9 cellular contexts compared by ENCODE assay signal in genomic region chr1:40042337-40042736, GRCh38. TPM values are rescaled to one million over a fixed set of nuclear protein-coding genes. Genes with fewer than 3 reads are reported as not detected.
A peak's percentile ranks its signal among the peaks of the same experiment; 100 is the strongest.
DNase-seq lines count a peak whose midpoint lies in the region; ATAC-seq and TF ChIP-seq lines count a peak whose summit lies in the region.
"Had no signal": no experiment of that assay in that cellular context is flagged by ENCODE, and none has a peak within 500 bp of the region (broad histone marks: within the 10 kb centered on the region; RNA-seq: fewer than 3 reads in every experiment).

No MANE protein-coding gene starts in this region.

- H3K9me2 ChIP-seq in Karpas-422 (replicated peaks; ENCODE audit: insufficient read depth, low read length), result no peaks in the 10 kb centered on the region

- H3K9ac ChIP-seq in Karpas-422 (ENCODE audit: low read length), result peak overlapping the region; percentile 92

- POLR2A ChIA-PET in naive thymus-derived CD4-positive, alpha-beta T cell (lab: Charles Lee), result interaction anchor here (0.9 to 17.8 kb wide), 3 partner anchors 8 to 22 kb away, joined by 3 to 306 read pairs (median 38); no protein-coding TSS in a partner anchor

- H3K9me3 ChIP-seq in Karpas-422 (ENCODE audit: low read length), result no peaks in the 10 kb centered on the region
- H3K9me3 ChIP-seq in naive thymus-derived CD4-positive, alpha-beta T cell (ENCODE audit: control insufficient read depth in 2 of 3, low read length in 3 of 3), result no peaks in the 10 kb centered on the region
- H3K9me3 ChIP-seq: ovary had no signal

- H3K27ac ChIP-seq in Karpas-422 (ENCODE audit: low read length), result no peak overlapping the region
- peak overlapping the region; percentile 91 for H3K27ac ChIP-seq in naive thymus-derived CD4-positive, alpha-beta T cell (ENCODE audit: low read depth, low read length)
- H3K27ac ChIP-seq: ovary had no signal

- H3K27me3 ChIP-seq in Karpas-422 (ENCODE audit: low read length), result no peaks in the 10 kb centered on the region
- H3K27me3 ChIP-seq in naive thymus-derived CD4-positive, alpha-beta T cell (ENCODE audit: control insufficient read depth in 2 of 2, insufficient read depth in 2 of 2, low read length in 2 of 2), result no peaks in the 10 kb centered on the region
- H3K27me3 ChIP-seq: ovary had no signal

- peaks cover 4% of the 10 kb centered on the region; the same call in 1 of the 2 replicates for H4K20me1 ChIP-seq in Karpas-422 (ENCODE audit: insufficient read depth, low read depth, low read length)

- DNase-seq in CD14-positive monocyte (ENCODE audit: low spot score) (no peak), Karpas-422 (no peak)
- DNase-seq in central memory CD8-positive, alpha-beta T cell (ENCODE audit: low spot score in 2 of 2), result no peak
- no peak for DNase-seq in naive thymus-derived CD4-positive, alpha-beta T cell
- DNase-seq: ovary had no signal

- H3K36me3 ChIP-seq in Karpas-422 (ENCODE audit: insufficient read depth, low read length), result peaks cover 12% of the 10 kb centered on the region; the same call in 1 of the 2 replicates
- peaks cover 0 to 8% (median 3%) of the 10 kb centered on the region in 3 experiments for H3K36me3 ChIP-seq in naive thymus-derived CD4-positive, alpha-beta T cell (ENCODE audit: control insufficient read depth in 2 of 3, insufficient read depth in 3 of 3, low read length in 3 of 3)
- H3K36me3 ChIP-seq: ovary had no signal

- H3K4me3 ChIP-seq in Karpas-422 (ENCODE audit: low read length), result peak overlapping the region; percentile 96; the same call in 1 of the 2 replicates
- peak overlapping the region; percentile 99 for H3K4me3 ChIP-seq in naive thymus-derived CD4-positive, alpha-beta T cell (ENCODE audit: low read length)

- H3K4me3 Mint-ChIP-seq in CD14-positive monocyte, result peak overlapping the region; percentile 94 to 99
- H3K4me3 Mint-ChIP-seq in central memory CD8-positive, alpha-beta T cell, result peak overlapping the region; percentile 76
- H3K4me3 Mint-ChIP-seq in naive thymus-derived CD4-positive, alpha-beta T cell, result peak overlapping the region; percentile 90 to 99 (median 98)

- no peak overlapping the region for H2AFZ ChIP-seq in Karpas-422 (ENCODE audit: low read length)

- H3K9me3 Mint-ChIP-seq in CD14-positive monocyte, result peaks cover 0 to 2% (median 0%) of the 10 kb centered on the region in 7 donors
- no peaks in the 10 kb centered on the region for H3K9me3 Mint-ChIP-seq in central memory CD8-positive, alpha-beta T cell
- H3K9me3 Mint-ChIP-seq in naive thymus-derived CD4-positive, alpha-beta T cell, result peaks cover 0 to 2% (median 0%) of the 10 kb centered on the region in 11 donors

- H3K4me1 ChIP-seq in Karpas-422 (ENCODE audit: low read length), result peaks cover 54% of the 10 kb centered on the region
- H3K4me1 ChIP-seq in naive thymus-derived CD4-positive, alpha-beta T cell (ENCODE audit: control insufficient read depth in 2 of 2, insufficient read depth in 2 of 2, low read length in 2 of 2), result peaks cover 49 to 66% of the 10 kb centered on the region in 2 donors

- H3K36me3 Mint-ChIP-seq in CD14-positive monocyte, result peaks cover 17 to 32% of the 10 kb centered on the region in 2 donors
- H3K36me3 Mint-ChIP-seq in central memory CD8-positive, alpha-beta T cell (ENCODE audit: insufficient read depth), result peaks cover 39% of the 10 kb centered on the region
- peaks cover 11 to 55% (median 25%) of the 10 kb centered on the region in 5 donors for H3K36me3 Mint-ChIP-seq in naive thymus-derived CD4-positive, alpha-beta T cell

- CTCF ChIA-PET in naive thymus-derived CD4-positive, alpha-beta T cell (lab: Charles Lee), result interaction anchor here (0.8 to 1.7 kb wide), 5 partner anchors 9 to 35 kb away, joined by 3 to 5 read pairs (median 4); no protein-coding TSS in a partner anchor

- H3K4me2 ChIP-seq in Karpas-422 (ENCODE audit: low read depth, low read length, poor library complexity, severe bottlenecking), result peak overlapping the region; percentile 87

- H3K27ac Mint-ChIP-seq in CD14-positive monocyte, result peak overlapping the region; percentile 71 to 99 (median 88)
- peak overlapping the region; percentile 96 for H3K27ac Mint-ChIP-seq in central memory CD8-positive, alpha-beta T cell (ENCODE audit: low read depth)
- peak overlapping the region; percentile 51 to 97 (median 94) for H3K27ac Mint-ChIP-seq in naive thymus-derived CD4-positive, alpha-beta T cell

- peaks cover 78% of the 10 kb centered on the region for H3K4me1 Mint-ChIP-seq in CD14-positive monocyte
- H3K4me1 Mint-ChIP-seq in central memory CD8-positive, alpha-beta T cell, result peaks cover 79% of the 10 kb centered on the region
- peaks cover 60 to 81% (median 70%) of the 10 kb centered on the region in 7 donors for H3K4me1 Mint-ChIP-seq in naive thymus-derived CD4-positive, alpha-beta T cell

- intact Hi-C loops in CD14-positive monocyte (cut with micrococcal nuclease), result loop anchor here in 1 of 2 donors (5.0 kb wide), 1 partner anchor 35 kb away; no protein-coding TSS in a partner anchor
- intact Hi-C loops in naive thymus-derived CD4-positive, alpha-beta T cell (cut with micrococcal nuclease), result loop anchor here (5.0 kb wide), 4 partner anchors 330 to 935 kb away; partner anchors contain the start of genes CTPS1 (in 1 of the 2), NFYC (in 1 of the 2) and SMAP2 (in 1 of the 2)

- H3K27me3 Mint-ChIP-seq in CD14-positive monocyte (ENCODE audit: low read depth in 3 of 3), result peaks cover 0 to 4% (median 1%) of the 10 kb centered on the region in 3 donors
- no peaks in the 10 kb centered on the region for H3K27me3 Mint-ChIP-seq in central memory CD8-positive, alpha-beta T cell
- no peaks in the 10 kb centered on the region for H3K27me3 Mint-ChIP-seq in naive thymus-derived CD4-positive, alpha-beta T cell

- H3K79me2 ChIP-seq in Karpas-422 (ENCODE audit: low read length), result peaks cover 67% of the 10 kb centered on the region

- no peak for TF ChIP-seq CTCF in CD14-positive monocyte (IDR thresholded peaks at IDR 0.05)

- no peak for ATAC-seq in central memory CD8-positive, alpha-beta T cell (replicated peaks; ENCODE audit: extremely low read depth, poor library complexity, severe bottlenecking)
- no peak for ATAC-seq in naive thymus-derived CD4-positive, alpha-beta T cell
- no peak for ATAC-seq in GM21576 (IDR thresholded peaks at IDR 0.05; ENCODE audit: unreplicated experiment)
- ATAC-seq in HG03039 (IDR thresholded peaks at IDR 0.05; ENCODE audit: unreplicated experiment), result no peak
- ATAC-seq in HG02623 (IDR thresholded peaks at IDR 0.05; ENCODE audit: unreplicated experiment), result no peak
- ATAC-seq in GM21526 (IDR thresholded peaks at IDR 0.05; ENCODE audit: low FRiP score, unreplicated experiment), result no peak

RNA-seq across cellular contexts. Expression of gene CAP1, which starts 1.8 kb away (rescaled TPM):
- 100 to 1,000 TPM; 876 to 941 TPM for polyA plus RNA-seq in CD14-positive monocyte
- 217 and 229 TPM in 2 replicates for total RNA-seq in Karpas-422 (2014; rRNA removed; shearing (Covaris generic); ENCODE audit: low replicate concordance)
- total RNA-seq in naive thymus-derived CD4-positive, alpha-beta T cell, result 100 to 1,000 TPM; 176 to 683 (median 282) TPM
- polyA plus RNA-seq in naive thymus-derived CD4-positive, alpha-beta T cell, result 100 to 1,000 TPM; 519 to 668 TPM

RNA-seq across cellular contexts. Expression of gene PPT1, which starts 54.7 kb away (rescaled TPM):
- 1,000 to 10,000 TPM in 1 of 2 donors, 100 to 1,000 TPM in 1; 658 to 1,143 TPM for polyA plus RNA-seq in CD14-positive monocyte
- 49.5 and 77.4 TPM in 2 replicates for total RNA-seq in Karpas-422 (2014; rRNA removed; shearing (Covaris generic); ENCODE audit: low replicate concordance)
- total RNA-seq in naive thymus-derived CD4-positive, alpha-beta T cell, result 100 to 1,000 TPM in 2 of 5 experiments, 10 to 100 TPM in 3; 51.8 to 114 (median 62.6) TPM
- 100 to 1,000 TPM; 240 to 264 TPM for polyA plus RNA-seq in naive thymus-derived CD4-positive, alpha-beta T cell
